Comparison of ENCODE assay signal across 11 cellular contexts in the genomic region with DNA sequence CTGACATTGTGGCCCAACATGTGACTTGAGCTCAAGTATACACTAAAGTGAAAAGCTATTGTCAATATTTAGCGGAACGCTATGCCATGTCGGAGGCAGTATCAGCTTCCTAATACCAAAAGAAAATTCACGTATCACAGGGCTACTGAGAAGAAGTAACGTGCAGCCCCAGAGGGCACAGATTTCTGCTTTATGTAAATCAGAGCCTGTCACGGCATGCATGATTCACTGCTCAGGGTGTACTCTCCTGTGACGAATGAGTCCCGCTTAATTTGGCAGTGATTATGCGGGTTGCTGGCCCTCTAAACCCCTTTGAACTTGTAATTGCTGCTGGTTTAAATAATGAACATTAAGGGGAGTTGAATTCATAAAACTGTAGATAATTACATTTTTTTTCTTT.
A peak's percentile ranks its signal among the peaks of the same experiment; 100 is the strongest.
DNase-seq lines count a peak whose midpoint lies in the region; ATAC-seq and TF ChIP-seq lines count a peak whose summit lies in the region.
"Had no signal": no experiment of that assay in that cellular context is flagged by ENCODE, and none has a peak within 500 bp of the region (broad histone marks: within the 10 kb centered on the region; RNA-seq: fewer than 3 reads in every experiment).

No MANE protein-coding gene starts in this region.

- intact Hi-C loops in prostate gland (cut with DNase I) = no loop called here

- H3K4me3 ChIP-seq in fibroblast of pulmonary artery (replicated peaks; ENCODE audit: low read depth, low read length) = no peak overlapping the region
- H3K4me3 ChIP-seq in prostate gland = no peak overlapping the region
- H3K4me3 ChIP-seq in osteoblast (ENCODE audit: insufficient read depth, low read length) = no peak overlapping the region

- TF ChIP-seq CTCF in fibroblast of pulmonary artery (IDR thresholded peaks at IDR 0.05; ENCODE audit: low read length, missing control alignments) (no peak), prostate gland (IDR thresholded peaks at IDR 0.05) (no peak), osteoblast (IDR thresholded peaks at IDR 0.05; ENCODE audit: extremely low read depth, low read depth, low read length) (no peak)

- H3K27me3 ChIP-seq in prostate gland (replicated peaks; ENCODE audit: insufficient read depth) (no peaks in the 10 kb centered on the region), osteoblast (ENCODE audit: insufficient read depth, low read length) (no peaks in the 10 kb centered on the region)

- H3K9me3 ChIP-seq in prostate gland (no peaks in the 10 kb centered on the region), osteoblast (ENCODE audit: low read depth, low read length) (no peaks in the 10 kb centered on the region)

- H3K27ac ChIP-seq in prostate gland (peak overlapping the region in 1 of 2 donors; percentile 28), osteoblast (ENCODE audit: low read depth, low read length) (no peak overlapping the region)
- H3K27ac ChIP-seq: KMS-11 had no signal

- no peak overlapping the region for H2AFZ ChIP-seq in osteoblast (ENCODE audit: low read length)

- WGBS in prostate gland = 34% methylated on average over 9 of the region's 9 CpGs

- no peaks in the 10 kb centered on the region for H4K20me1 ChIP-seq in osteoblast (ENCODE audit: insufficient read depth, low read length)

- ATAC-seq in GM18520 (IDR thresholded peaks at IDR 0.05; ENCODE audit: unreplicated experiment) = peak; percentile 61
- no peak for ATAC-seq in GM19324 (IDR thresholded peaks at IDR 0.05; ENCODE audit: low FRiP score, unreplicated experiment)
- no peak for ATAC-seq in HG03139 (IDR thresholded peaks at IDR 0.05; ENCODE audit: unreplicated experiment)
- ATAC-seq in GM21723 (IDR thresholded peaks at IDR 0.05; ENCODE audit: unreplicated experiment) = no peak

- H3K36me3 ChIP-seq in prostate gland (no peaks in the 10 kb centered on the region), osteoblast (ENCODE audit: insufficient read depth, low read length) (no peaks in the 10 kb centered on the region)

- no peaks in the 10 kb centered on the region for H3K79me2 ChIP-seq in osteoblast (ENCODE audit: insufficient read depth, low read length)

- no peak for TF ChIP-seq POLR2A in prostate gland (IDR thresholded peaks at IDR 0.05)

- H3K4me2 ChIP-seq in osteoblast (ENCODE audit: insufficient read depth, low read length) = no peak overlapping the region
- H3K4me2 ChIP-seq: KMS-11 had no signal

- DNase-seq in RPMI7951 (ENCODE audit: low read depth) (peak; percentile 95), fibroblast of pulmonary artery (ENCODE audit: low read depth) (peak; percentile 82), prostate gland (ENCODE audit: low spot score) (peak; percentile 51), osteoblast (ENCODE audit: insufficient read length, low spot score, missing footprints) (no peak)
- DNase-seq: GOT3, SHP77 treated with DMSO at 0.1 percent for 48 hours had no signal

- peaks cover 11% of the 10 kb centered on the region for H3K4me1 ChIP-seq in prostate gland (replicated peaks)
- H3K4me1 ChIP-seq in osteoblast (ENCODE audit: insufficient read depth, low read length) = peaks cover 6% of the 10 kb centered on the region
